ENCODE assay signal across 8 cellular contexts in genomic region chr1:201114245-201115131, GRCh38. TPM values are rescaled to one million over a fixed set of nuclear protein-coding genes. Genes with fewer than 3 reads are reported as not detected.
DNase-seq lines count a peak whose midpoint lies in the region; ATAC-seq, FAIRE-seq and TF ChIP-seq lines count a peak whose summit lies in the region.

No MANE protein-coding gene starts in this region.

- no peaks in the 10 kb centered on the region for H3K36me3 ChIP-seq in right atrium auricular region
- H3K36me3 ChIP-seq in psoas muscle (ENCODE audit: insufficient read depth in 1 of 2, low read depth in 1 of 2), result no peaks in the 10 kb centered on the region

- H3K4me3 Mint-ChIP-seq in T-helper 17 cell, result peak overlapping the region; percentile 95

- no peaks in the 10 kb centered on the region for H3K9me3 ChIP-seq in T-helper 17 cell (ENCODE audit: control insufficient read depth, low read length, poor library complexity, severe bottlenecking)
- H3K9me3 ChIP-seq in right atrium auricular region, result no peaks in the 10 kb centered on the region
- H3K9me3 ChIP-seq in psoas muscle, result no peaks in the 10 kb centered on the region

- WGBS in psoas muscle, 3 donors, result 7 to 10% (median 10%) methylated on average over 62 to 88 of the region's 88 CpGs

- H3K27ac Mint-ChIP-seq in T-helper 17 cell, result peak overlapping the region; percentile 68

- intact Hi-C loops in psoas muscle (cut with DNase I), result loop anchor here (1.0 to 5.0 kb wide), 3 partner anchors 24 to 142 kb away; no protein-coding TSS in a partner anchor

- peaks cover 7% of the 10 kb centered on the region for H3K4me1 Mint-ChIP-seq in T-helper 17 cell

- H3K4me1 ChIP-seq in right atrium auricular region, result peaks cover 0 to 8% of the 10 kb centered on the region in 2 donors
- H3K4me1 ChIP-seq in psoas muscle, result peaks cover 19% of the 10 kb centered on the region

- H3K27me3 ChIP-seq in right atrium auricular region (no peaks in the 10 kb centered on the region), psoas muscle (ENCODE audit: insufficient read depth in 3 of 3, low read length in 2 of 3) (no peaks in the 10 kb centered on the region)

- H3K4me3 ChIP-seq in GM12864 (ENCODE audit: low read depth, low read length) (peak overlapping the region; percentile 48), right atrium auricular region (peak overlapping the region; percentile 34 to 49), psoas muscle (peak overlapping the region; percentile 78)

- H3K27ac ChIP-seq in right atrium auricular region, result no peak overlapping the region
- H3K27ac ChIP-seq in psoas muscle, result peak overlapping the region; percentile 95

- ATAC-seq in HG02840 (IDR thresholded peaks at IDR 0.05; ENCODE audit: low FRiP score, unreplicated experiment) (peak; percentile 76), T-helper 17 cell (peak; percentile 87), psoas muscle (peak; percentile 84 to 89 (median 88))

- FAIRE-seq in urothelium cell line (lab: Jason Lieb, UNC), result peak; percentile 91

- H3K27me3 Mint-ChIP-seq in T-helper 17 cell, result no peaks in the 10 kb centered on the region

- TF ChIP-seq CTCF in GM12864 (IDR thresholded peaks at IDR 0.05; ENCODE audit: low read depth, low read length, missing control alignments) (peak; percentile 87), right atrium auricular region (IDR thresholded peaks at IDR 0.05) (peak; percentile 81 to 87), psoas muscle (IDR thresholded peaks at IDR 0.05) (peak; percentile 85)

- H3K36me3 Mint-ChIP-seq in T-helper 17 cell (ENCODE audit: low read depth), result no peaks in the 10 kb centered on the region

- DNase-seq in GM12864 (ENCODE audit: low read depth), result peak; percentile 24
- DNase-seq in NCI-H146 (lab: John Stamatoyannopoulos, UW), result peak; percentile 94
- DNase-seq in T-helper 17 cell, result peak; percentile 39 to 53 (median 45)
- peak; percentile 33 to 95 (median 82) for DNase-seq in anterior cingulate cortex (lab: John Stamatoyannopoulos, UW)
- DNase-seq in right atrium auricular region (ENCODE audit: low spot score), result peak; percentile 92
- DNase-seq in psoas muscle, result peak; percentile 89 to 90
- DNase-seq in urothelium cell line (ENCODE audit: low spot score), result peak; percentile 96

RNA-seq across cellular contexts. Expression of gene CACNA1S, which starts 2.3 kb away (rescaled TPM):
- total RNA-seq in T-helper 17 cell (not detected), right atrium auricular region (not detected), psoas muscle (100 to 1,000 TPM in 2 of 4 donors, 10 to 100 TPM in 2; 56.3 to 269 (median 158) TPM)
- 10 to 100 TPM; 11.9 to 48.1 (median 25.5) TPM for polyA plus RNA-seq in psoas muscle

RNA-seq across cellular contexts. Expression of gene ASCL5, which starts 12.5 kb away (rescaled TPM):
- total RNA-seq in T-helper 17 cell (under 1 TPM in 1 of 2 donors, not detected in 1; 0.27 TPM), right atrium auricular region (not detected), psoas muscle (under 1 TPM in 2 of 4 donors, not detected in 2; 0.26 to 0.30 TPM)
- not detected for polyA plus RNA-seq in psoas muscle

RNA-seq across cellular contexts. Expression of gene TMEM9, which starts 39.8 kb away (rescaled TPM):
- total RNA-seq in T-helper 17 cell (10 to 100 TPM; 13.0 to 13.1 TPM), right atrium auricular region (10 to 100 TPM; 41.8 to 63.4 TPM), psoas muscle (10 to 100 TPM; 11.9 to 46.3 (median 32.3) TPM)
- polyA plus RNA-seq in psoas muscle, result 10 to 100 TPM in 2 of 3 donors, 1 to 10 TPM in 1; 7.2 to 23.4 (median 12.9) TPM

Comparison
In these comparisons a context has a peak if more than half of its experiments do, and no peak if none do; other contexts are left out.
1. DNase-seq: peak in every context shown above with its lines; median percentile 96 in urothelium cell line; 94 in NCI-H146; 92 in right atrium auricular region; 90 in psoas muscle; 82 in anterior cingulate cortex; 45 in T-helper 17 cell; 24 in GM12864.
2. RNA of gene CACNA1S, which starts 2.3 kb away (total RNA-seq): 56.3 to 269 TPM in psoas muscle; not detected in T-helper 17 cell and not detected in right atrium auricular region; every median in the first group is over 10 times any median in the second.
3. Peak in every context shown above with its lines, with median percentiles within 50 percentile points of each other: H3K4me3 ChIP-seq, CTCF ChIP-seq and ATAC-seq.